ENCODE assay signal across 18 cellular contexts in genomic region chr6:147023148-147023547, GRCh38.
"Had no signal": no experiment of that assay in that cellular context is flagged by ENCODE, and none has a peak within 500 bp of the region (broad histone marks: within the 10 kb centered on the region; RNA-seq: fewer than 3 reads in every experiment).

No MANE protein-coding gene starts in this region.

- H3K9me3 ChIP-seq: colonic mucosa, gastrocnemius medialis, heart right ventricle, mucosa of descending colon, spleen, tibial artery, vagina had no signal

- H3K36me3 ChIP-seq: colonic mucosa, gastrocnemius medialis, heart right ventricle, spleen, tibial artery, vagina had no signal

- H3K27ac ChIP-seq: colonic mucosa, gastrocnemius medialis, heart right ventricle, spleen, tibial artery, vagina had no signal

- H3K27me3 ChIP-seq: colonic mucosa, gastrocnemius medialis, heart right ventricle, spleen, tibial artery, vagina had no signal

- H3K4me3 ChIP-seq: colonic mucosa, gastrocnemius medialis, heart right ventricle, mucosa of descending colon, spleen, tibial artery, vagina had no signal

- H3K4me1 ChIP-seq: colonic mucosa, gastrocnemius medialis, heart right ventricle, spleen, tibial artery, vagina had no signal

- DNase-seq: activated B cell treated with CpG ODN at 0.5 μM for 24 hours; activated CD4-positive, alpha-beta T cell treated with anti-CD3 and anti-CD28 coated beads, Interleukin-2, amount 10 ng/mL, durations not matched to agents 7 days and 5 days; activated naive CD4-positive, alpha-beta T cell treated with anti-CD3 and anti-CD28 coated beads, Interleukin-2, amount 50 U/mL, for 16 hours; activated T-cell treated with anti-CD3 and anti-CD28 coated beads for 4 hours; caudate nucleus; colonic mucosa; effector CD4-positive, alpha-beta T cell; gastrocnemius medialis; heart right ventricle; mucosa of descending colon; naive thymus-derived CD8-positive, alpha-beta T cell; nucleus accumbens; right cardiac atrium; spleen; stimulated activated CD4-positive, alpha-beta T cell treated with anti-CD3 and anti-CD28 coated beads, Interleukin-1b, Interleukin-23, amount 100 ng/mL, for 48 hours; tibial artery had no signal

- ATAC-seq: gastrocnemius medialis; heart right ventricle; mucosa of descending colon; naive thymus-derived CD8-positive, alpha-beta T cell; right cardiac atrium; stimulated activated memory B cell treated with anti-CD40 and anti-IgM and Interleukin-4, amounts not matched to agents 10 μg/mL and 1 μg/mL and 100 μg/mL, for 72 hours had no signal
